Comparison of ENCODE assay signal across 14 cellular contexts in the genomic region with DNA sequence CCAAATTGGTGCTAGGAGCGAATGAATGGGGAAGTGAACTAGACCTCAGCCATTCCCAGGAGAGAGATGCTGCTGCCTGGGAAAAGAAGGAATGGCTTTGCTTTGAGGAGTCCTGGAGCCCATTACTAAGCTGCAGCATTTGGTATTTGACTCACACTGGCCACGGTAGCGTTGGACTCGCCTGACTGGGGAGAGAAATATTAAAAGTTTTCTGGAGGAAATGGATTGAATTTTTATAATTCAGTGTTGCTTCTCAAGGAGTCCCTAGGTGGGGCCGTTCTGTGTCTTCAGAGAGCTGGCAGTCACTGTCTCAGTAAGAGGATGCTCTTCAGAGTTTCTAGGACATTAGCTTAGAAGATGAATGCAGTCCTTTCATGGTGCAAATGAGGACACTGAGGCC. TPM values are rescaled to one million over a fixed set of nuclear protein-coding genes. Genes with fewer than 3 reads are reported as not detected.
DNase-seq lines count a peak whose midpoint lies in the region; ATAC-seq, FAIRE-seq and TF ChIP-seq lines count a peak whose summit lies in the region.
"Had no signal": no experiment of that assay in that cellular context is flagged by ENCODE, and none has a peak within 500 bp of the region (broad histone marks: within the 10 kb centered on the region; RNA-seq: fewer than 3 reads in every experiment).

No MANE protein-coding gene starts in this region.

- FAIRE-seq in astrocyte (lab: Jason Lieb, UNC) (no peak), GM12892 (lab: Jason Lieb, UNC) (no peak)

- no peaks in the 10 kb centered on the region for H3K9me3 ChIP-seq in astrocyte (ENCODE audit: insufficient read depth, low read depth, low read length)
- no peaks in the 10 kb centered on the region for H3K9me3 ChIP-seq in naive thymus-derived CD4-positive, alpha-beta T cell (ENCODE audit: control insufficient read depth in 2 of 3, low read length in 3 of 3)
- H3K9me3 ChIP-seq: spleen, thyroid gland had no signal

- DNase-seq in Caki2 (ENCODE audit: low read depth), result peak; percentile 19
- peak; percentile 22 for DNase-seq in M059J (ENCODE audit: low read depth)
- DNase-seq in astrocyte (ENCODE audit: low read depth), result no peak
- DNase-seq in naive thymus-derived CD4-positive, alpha-beta T cell, result no peak
- DNase-seq in NCI-H2171 (lab: John Stamatoyannopoulos, UW), result no peak
- no peak for DNase-seq in NCI-H82 treated with DMSO at 0.1 percent for 48 hours (lab: John Stamatoyannopoulos, UW; ENCODE audit: unreplicated experiment)
- no peak for DNase-seq in GM12892 (ENCODE audit: insufficient read length)
- DNase-seq: Calu3, occipital lobe, spleen had no signal

- H3K36me3 Mint-ChIP-seq in astrocyte (ENCODE audit: low read depth, unreplicated experiment), result peaks cover 7% of the 10 kb centered on the region
- H3K36me3 Mint-ChIP-seq in naive thymus-derived CD4-positive, alpha-beta T cell, result peaks cover 7 to 36% (median 21%) of the 10 kb centered on the region in 5 donors

- intact Hi-C loops in naive thymus-derived CD4-positive, alpha-beta T cell (cut with micrococcal nuclease), result no loop called here

- POLR2A ChIA-PET in naive thymus-derived CD4-positive, alpha-beta T cell (lab: Charles Lee), result interaction anchor here (0.8 to 9.8 kb wide), 8 partner anchors 11 to 63 kb away, joined by 3 to 130 read pairs (median 16); a partner anchor contains a TSS

- CTCF ChIA-PET in naive thymus-derived CD4-positive, alpha-beta T cell (lab: Charles Lee), result interaction anchor here (1.0 to 1.7 kb wide), 4 partner anchors 11 to 65 kb away, joined by 4 to 7 read pairs (median 5); no protein-coding TSS in a partner anchor

- peak overlapping the region; percentile 20 for H3K27ac ChIP-seq in astrocyte (ENCODE audit: low read depth, low read length)
- peak overlapping the region; percentile 66 for H3K27ac ChIP-seq in naive thymus-derived CD4-positive, alpha-beta T cell (ENCODE audit: low read depth, low read length)
- H3K27ac ChIP-seq: hepatocyte had no signal

- TF ChIP-seq POLR2A in GM12892 (IDR thresholded peaks at IDR 0.05; ENCODE audit: low read depth, low read length), result no peak

- in situ Hi-C loops in Caki2 (cut with HindIII; ENCODE audit: low pct_unique_long_range_greater_than_20kb, low sequenced_read_pairs), result no loop called here

- no peak overlapping the region for H2AFZ ChIP-seq in astrocyte (ENCODE audit: low read depth, low read length)
- H2AFZ ChIP-seq: hepatocyte had no signal

- H3K27me3 ChIP-seq in astrocyte (ENCODE audit: insufficient read depth, low read length), result no peaks in the 10 kb centered on the region
- no peaks in the 10 kb centered on the region for H3K27me3 ChIP-seq in naive thymus-derived CD4-positive, alpha-beta T cell (ENCODE audit: control insufficient read depth in 2 of 2, insufficient read depth in 2 of 2, low read length in 2 of 2)
- H3K27me3 ChIP-seq: thyroid gland had no signal

- no peak for ATAC-seq in naive thymus-derived CD4-positive, alpha-beta T cell
- ATAC-seq in HG03460 (IDR thresholded peaks at IDR 0.05; ENCODE audit: unreplicated experiment), result no peak

- H3K4me3 ChIP-seq in astrocyte (ENCODE audit: insufficient read depth, low read depth, low read length), result peak overlapping the region; percentile 9
- H3K4me3 ChIP-seq in naive thymus-derived CD4-positive, alpha-beta T cell (ENCODE audit: low read length), result no peak overlapping the region
- H3K4me3 ChIP-seq: hepatocyte, spleen, thyroid gland had no signal

- H3K79me2 ChIP-seq in astrocyte (ENCODE audit: insufficient read depth, low read length), result peaks cover 21% of the 10 kb centered on the region
- H3K79me2 ChIP-seq: hepatocyte had no signal

- no peaks in the 10 kb centered on the region for H3K9me3 Mint-ChIP-seq in astrocyte (ENCODE audit: unreplicated experiment)
- H3K9me3 Mint-ChIP-seq in naive thymus-derived CD4-positive, alpha-beta T cell, result peaks cover 0 to 2% (median 0%) of the 10 kb centered on the region in 11 donors

- H3K4me1 Mint-ChIP-seq in astrocyte (ENCODE audit: low read depth, unreplicated experiment), result peaks cover 11% of the 10 kb centered on the region
- H3K4me1 Mint-ChIP-seq in naive thymus-derived CD4-positive, alpha-beta T cell, result peaks cover 35 to 80% (median 70%) of the 10 kb centered on the region in 7 donors

- H3K27me3 Mint-ChIP-seq in astrocyte (ENCODE audit: low read depth, unreplicated experiment), result no peaks in the 10 kb centered on the region
- no peaks in the 10 kb centered on the region for H3K27me3 Mint-ChIP-seq in naive thymus-derived CD4-positive, alpha-beta T cell

- H3K4me3 Mint-ChIP-seq in astrocyte (ENCODE audit: unreplicated experiment), result peak overlapping the region; percentile 89
- H3K4me3 Mint-ChIP-seq in naive thymus-derived CD4-positive, alpha-beta T cell, result peak overlapping the region; percentile 89 to 98 (median 95)

- peaks cover 46% of the 10 kb centered on the region for H3K4me1 ChIP-seq in astrocyte (ENCODE audit: insufficient read depth, low read length)
- H3K4me1 ChIP-seq in naive thymus-derived CD4-positive, alpha-beta T cell (ENCODE audit: control insufficient read depth in 2 of 2, insufficient read depth in 2 of 2, low read length in 2 of 2), result peaks cover 38 to 48% of the 10 kb centered on the region in 2 donors

- H3K36me3 ChIP-seq in astrocyte (ENCODE audit: insufficient read depth, low read length), result peaks cover 4% of the 10 kb centered on the region
- peaks cover 3 to 37% (median 8%) of the 10 kb centered on the region in 3 experiments for H3K36me3 ChIP-seq in naive thymus-derived CD4-positive, alpha-beta T cell (ENCODE audit: control insufficient read depth in 2 of 3, insufficient read depth in 3 of 3, low read length in 3 of 3)
- H3K36me3 ChIP-seq: thyroid gland had no signal

- peak overlapping the region; percentile 91 for H3K27ac Mint-ChIP-seq in astrocyte (ENCODE audit: unreplicated experiment)
- peak overlapping the region; percentile 41 to 93 (median 81) for H3K27ac Mint-ChIP-seq in naive thymus-derived CD4-positive, alpha-beta T cell
- H3K27ac Mint-ChIP-seq: brain had no signal

- TF ChIP-seq CTCF in astrocyte (IDR thresholded peaks at IDR 0.05; ENCODE audit: insufficient read depth, low read depth, low read length), result no peak

- peak overlapping the region; percentile 34 for H3K9ac ChIP-seq in astrocyte (ENCODE audit: low read length)

- H4K20me1 ChIP-seq in astrocyte (ENCODE audit: insufficient read depth, low read length), result peaks cover 20% of the 10 kb centered on the region

- peak overlapping the region; percentile 97 for H3K4me2 ChIP-seq in astrocyte (ENCODE audit: low read length)
- H3K4me2 ChIP-seq: hepatocyte had no signal

RNA-seq across cellular contexts. Expression of a gene that starts 40.2 kb away (rescaled TPM):
- total RNA-seq in Caki2 (2014; rRNA removed; shearing (Covaris generic); ENCODE audit: low replicate concordance), result 2.7 and 7.0 TPM in 2 replicates
- 5.4 and 8.5 TPM in 2 replicates for total RNA-seq in M059J (2014; rRNA removed; shearing (Covaris generic))
- total RNA-seq in astrocyte, result 25.9 and 29.5 TPM in 2 replicates
- total RNA-seq in naive thymus-derived CD4-positive, alpha-beta T cell, result 100 to 1,000 TPM; 269 to 313 (median 283) TPM
- 100 to 1,000 TPM in 1 of 2 donors, 10 to 100 TPM in 1; 74.9 to 174 TPM for polyA plus RNA-seq in naive thymus-derived CD4-positive, alpha-beta T cell
- polyA plus RNA-seq in GM12892 (2012; ENCODE audit: missing spikeins), result 53.8 TPM

Comparison
In these comparisons a context has a peak if more than half of its experiments do, and no peak if none do; other contexts are left out.
1. DNase-seq: peak in Caki2 (single experiment) and M059J (single experiment); none in astrocyte (single experiment), naive thymus-derived CD4-positive, alpha-beta T cell (0 of 9), NCI-H2171 (single experiment), NCI-H82 treated with DMSO at 0.1 percent for 48 hours (single experiment) and GM12892 (single experiment).